In the genomic region with DNA sequence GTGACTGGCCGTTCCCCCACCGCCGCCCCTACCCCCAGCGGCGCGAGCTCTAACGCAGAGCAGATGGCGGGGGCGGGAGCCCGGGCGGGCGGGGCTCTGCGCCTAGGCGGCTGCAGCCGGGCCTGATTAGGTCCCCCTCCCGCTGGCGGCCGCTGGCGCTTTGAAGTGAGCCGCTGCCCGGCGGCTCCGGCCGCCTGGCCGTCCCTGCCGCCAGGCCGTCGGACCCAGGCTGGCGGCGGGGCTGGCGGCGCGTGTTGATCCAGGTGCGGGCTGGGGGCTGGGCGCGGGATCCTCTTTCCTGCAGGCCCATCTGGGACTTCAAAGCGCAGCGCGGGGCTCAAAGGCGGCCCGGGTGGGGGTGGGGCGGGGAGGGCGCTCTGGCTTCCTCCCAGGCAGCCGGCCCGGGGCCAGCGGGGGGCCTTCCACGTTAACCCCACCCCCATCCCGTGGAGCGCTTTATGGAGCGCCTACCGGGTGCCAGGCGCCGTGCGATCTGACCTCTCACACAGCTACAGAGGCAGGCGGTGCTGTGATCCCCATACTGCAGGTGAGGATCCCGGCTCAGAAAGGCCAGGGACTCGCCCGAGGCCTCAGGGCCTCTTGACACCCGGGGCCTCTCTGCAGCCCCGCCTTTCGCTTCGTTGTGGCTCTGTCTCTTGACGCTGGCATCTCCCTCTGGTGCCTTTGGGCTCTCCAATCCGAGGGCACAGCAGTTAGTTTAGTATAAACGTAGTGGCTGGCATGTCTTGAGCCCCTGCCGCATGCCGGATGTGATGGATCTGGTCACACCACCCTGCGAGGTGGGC, we compare ENCODE assay signal across 8 cellular contexts.
DNase-seq lines count a peak whose midpoint lies in the region; ATAC-seq lines count a peak whose summit lies in the region.

No MANE protein-coding gene starts in this region.

- H3K27ac Mint-ChIP-seq in activated CD4-positive, alpha-beta T cell treated with anti-CD3 and anti-CD28 coated beads for 36 hours: no peak overlapping the region

- CTCF ChIA-PET in activated CD4-positive, alpha-beta T cell treated with anti-CD3 and anti-CD28 coated beads for 36 hours (lab: Charles Lee): interaction anchor here (0.5 kb wide), 1 partner anchor 180 kb away, joined by 3 read pairs; no protein-coding TSS in a partner anchor

- peak; percentile 55 for DNase-seq in activated CD4-positive, alpha-beta T cell treated with anti-CD3 and anti-CD28 coated beads for 36 hours
- DNase-seq in activated CD4-positive, alpha-beta T cell treated with anti-CD3 and anti-CD28 coated beads, Interleukin-2, amount 50 U/mL, for 1 hour: no peak
- DNase-seq in NCI-H524 treated with DMSO at 0.1 percent for 48 hours (lab: John Stamatoyannopoulos, UW) (peak; percentile 69), ecto neural progenitor cell (ENCODE audit: low spot score) (peak; percentile 87)

- H3K9me3 ChIP-seq in neuron (ENCODE audit: low read length): no peaks in the 10 kb centered on the region

- H3K4me1 Mint-ChIP-seq in activated CD4-positive, alpha-beta T cell treated with anti-CD3 and anti-CD28 coated beads for 36 hours: peaks cover 11% of the 10 kb centered on the region

- H3K27me3 Mint-ChIP-seq in activated CD4-positive, alpha-beta T cell treated with anti-CD3 and anti-CD28 coated beads for 36 hours: peaks cover 7% of the 10 kb centered on the region

- H3K4me1 ChIP-seq in neuron (ENCODE audit: insufficient read depth, low read length): peaks cover 35% of the 10 kb centered on the region

- peak; percentile 70 for ATAC-seq in activated CD4-positive, alpha-beta T cell treated with anti-CD3 and anti-CD28 coated beads for 36 hours
- no peak for ATAC-seq in GM21515 (IDR thresholded peaks at IDR 0.05; ENCODE audit: unreplicated experiment)
- no peak for ATAC-seq in HG02981 (IDR thresholded peaks at IDR 0.05; ENCODE audit: unreplicated experiment)
- ATAC-seq in HG02763 (IDR thresholded peaks at IDR 0.05; ENCODE audit: unreplicated experiment): no peak

- H3K36me3 ChIP-seq in neuron (ENCODE audit: insufficient read depth, low read length): no peaks in the 10 kb centered on the region

- H3K36me3 Mint-ChIP-seq in activated CD4-positive, alpha-beta T cell treated with anti-CD3 and anti-CD28 coated beads for 36 hours (ENCODE audit: low read depth): no peaks in the 10 kb centered on the region

- intact Hi-C loops in activated CD4-positive, alpha-beta T cell treated with anti-CD3 and anti-CD28 coated beads for 36 hours (cut with DNase I, micrococcal nuclease): no loop called here

- peak overlapping the region; percentile 19 for H3K4me3 ChIP-seq in neuron (ENCODE audit: low read length)

- no peaks in the 10 kb centered on the region for H3K27me3 ChIP-seq in neuron (ENCODE audit: insufficient read depth, low read length)

- POLR2A ChIA-PET in activated CD4-positive, alpha-beta T cell treated with anti-CD3 and anti-CD28 coated beads for 36 hours (lab: Charles Lee): no interaction called here

- H3K9me3 Mint-ChIP-seq in activated CD4-positive, alpha-beta T cell treated with anti-CD3 and anti-CD28 coated beads for 36 hours (ENCODE audit: low read depth): no peaks in the 10 kb centered on the region

- peak overlapping the region; percentile 53 for H3K4me3 Mint-ChIP-seq in activated CD4-positive, alpha-beta T cell treated with anti-CD3 and anti-CD28 coated beads for 36 hours

- no peak overlapping the region for H2AFZ ChIP-seq in neuron (ENCODE audit: low read depth, low read length)
